Comparison of ENCODE assay signal across 8 cellular contexts in genomic region chr10:116849271-116850057, GRCh38. TPM values are rescaled to one million over a fixed set of nuclear protein-coding genes. Genes with fewer than 3 reads are reported as not detected.
A peak's percentile ranks its signal among the peaks of the same experiment; 100 is the strongest.
DNase-seq lines count a peak whose midpoint lies in the region; ATAC-seq and TF ChIP-seq lines count a peak whose summit lies in the region.

A gene with protein sequence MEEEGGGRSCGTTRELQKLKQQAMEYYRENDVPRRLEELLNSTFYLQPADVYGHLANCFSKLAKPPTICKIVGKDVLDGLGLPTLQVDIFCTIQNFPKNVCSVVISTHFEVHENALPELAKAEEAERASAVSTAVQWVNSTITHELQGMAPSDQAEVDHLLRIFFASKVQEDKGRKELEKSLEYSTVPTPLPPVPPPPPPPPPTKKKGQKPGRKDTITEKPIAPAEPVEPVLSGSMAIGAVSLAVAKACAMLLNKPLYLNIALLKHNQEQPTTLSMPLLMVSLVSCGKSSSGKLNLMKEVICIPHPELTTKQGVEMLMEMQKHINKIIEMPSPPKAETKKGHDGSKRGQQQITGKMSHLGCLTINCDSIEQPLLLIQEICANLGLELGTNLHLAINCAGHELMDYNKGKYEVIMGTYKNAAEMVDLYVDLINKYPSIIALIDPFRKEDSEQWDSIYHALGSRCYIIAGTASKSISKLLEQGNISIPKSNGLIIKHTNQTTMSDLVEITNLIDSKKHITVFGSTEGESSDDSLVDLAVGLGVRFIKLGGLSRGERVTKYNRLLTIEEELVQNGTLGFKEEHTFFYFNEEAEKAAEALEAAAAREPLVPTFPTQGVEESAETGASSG (plus strand): TSS chr10:116849499. CDS start chr10:116849567, 68 bp downstream.

- peak; percentile 51 for ATAC-seq in GM21619 (IDR thresholded peaks at IDR 0.05; ENCODE audit: unreplicated experiment)
- ATAC-seq in left lobe of liver = peak; percentile 89

- H3K9me3 ChIP-seq in SK-N-MC (ENCODE audit: low read depth, low read length) = no peaks in the 10 kb centered on the region

- no peak for TF ChIP-seq EP300 in Ishikawa (IDR thresholded peaks at IDR 0.05; ENCODE audit: borderline replicate concordance)

- TF ChIP-seq RAD21 in Ishikawa (IDR thresholded peaks at IDR 0.05; ENCODE audit: low read depth) = no peak

- DNase-seq in GM04504 (ENCODE audit: low read depth) (peak; percentile 45), SK-N-MC (ENCODE audit: low read depth, low spot score) (peak; percentile 61), dermis blood vessel endothelial cell (peak; percentile 85), left lobe of liver (ENCODE audit: low spot score) (peak; percentile 75), AML-193 (lab: John Stamatoyannopoulos, UW) (no peak)
- peak in 2 of 3 donors; percentile 2 to 20 for DNase-seq in stimulated activated CD4-positive, alpha-beta T cell treated with anti-CD3 and anti-CD28 coated beads, TNF-alpha, amount 100 ng/mL, for 48 hours (ENCODE audit: low read depth in 3 of 3)

- H3K9ac ChIP-seq in SK-N-MC (ENCODE audit: insufficient read length) = peak within 1 kb of the TSS; percentile 78

- H3K4me3 ChIP-seq in SK-N-MC = peak within 1 kb of the TSS; percentile 81

- H3K36me3 ChIP-seq in SK-N-MC (ENCODE audit: insufficient read depth, low read length) = no peaks in the 10 kb centered on the region

- H3K27ac ChIP-seq in SK-N-MC = no peak within 1 kb of the TSS; the same call in 1 of the 2 replicates

TF ChIP-seq in Ishikawa, 13 proteins besides CTCF, POLR2A, EP300 and RAD21:
- TF ChIP-seq CEBPB (IDR thresholded peaks at IDR 0.05) = no peak
- TF ChIP-seq, protein P1, sequence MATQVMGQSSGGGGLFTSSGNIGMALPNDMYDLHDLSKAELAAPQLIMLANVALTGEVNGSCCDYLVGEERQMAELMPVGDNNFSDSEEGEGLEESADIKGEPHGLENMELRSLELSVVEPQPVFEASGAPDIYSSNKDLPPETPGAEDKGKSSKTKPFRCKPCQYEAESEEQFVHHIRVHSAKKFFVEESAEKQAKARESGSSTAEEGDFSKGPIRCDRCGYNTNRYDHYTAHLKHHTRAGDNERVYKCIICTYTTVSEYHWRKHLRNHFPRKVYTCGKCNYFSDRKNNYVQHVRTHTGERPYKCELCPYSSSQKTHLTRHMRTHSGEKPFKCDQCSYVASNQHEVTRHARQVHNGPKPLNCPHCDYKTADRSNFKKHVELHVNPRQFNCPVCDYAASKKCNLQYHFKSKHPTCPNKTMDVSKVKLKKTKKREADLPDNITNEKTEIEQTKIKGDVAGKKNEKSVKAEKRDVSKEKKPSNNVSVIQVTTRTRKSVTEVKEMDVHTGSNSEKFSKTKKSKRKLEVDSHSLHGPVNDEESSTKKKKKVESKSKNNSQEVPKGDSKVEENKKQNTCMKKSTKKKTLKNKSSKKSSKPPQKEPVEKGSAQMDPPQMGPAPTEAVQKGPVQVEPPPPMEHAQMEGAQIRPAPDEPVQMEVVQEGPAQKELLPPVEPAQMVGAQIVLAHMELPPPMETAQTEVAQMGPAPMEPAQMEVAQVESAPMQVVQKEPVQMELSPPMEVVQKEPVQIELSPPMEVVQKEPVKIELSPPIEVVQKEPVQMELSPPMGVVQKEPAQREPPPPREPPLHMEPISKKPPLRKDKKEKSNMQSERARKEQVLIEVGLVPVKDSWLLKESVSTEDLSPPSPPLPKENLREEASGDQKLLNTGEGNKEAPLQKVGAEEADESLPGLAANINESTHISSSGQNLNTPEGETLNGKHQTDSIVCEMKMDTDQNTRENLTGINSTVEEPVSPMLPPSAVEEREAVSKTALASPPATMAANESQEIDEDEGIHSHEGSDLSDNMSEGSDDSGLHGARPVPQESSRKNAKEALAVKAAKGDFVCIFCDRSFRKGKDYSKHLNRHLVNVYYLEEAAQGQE (IDR thresholded peaks at IDR 0.05; ENCODE audit: low read depth) = 0 out of 2 replicates have a peak, but pooled peaks have one; percentile 18
- TF ChIP-seq TCF12 (IDR thresholded peaks at IDR 0.05; ENCODE audit: low read depth) = peak; percentile 74
- TF ChIP-seq FOXM1 (IDR thresholded peaks at IDR 0.05; ENCODE audit: borderline replicate concordance, low read depth) = 0 out of 2 replicates have a peak, but pooled peaks have one; percentile 34
- TF ChIP-seq USF1 (IDR thresholded peaks at IDR 0.05) = 0 out of 2 replicates have a peak, but pooled peaks have one; percentile 2
- TF ChIP-seq CREB1 (IDR thresholded peaks at IDR 0.05; ENCODE audit: low read depth) = no peak; the same call in 1 of the 2 replicates
- TF ChIP-seq, protein P2, sequence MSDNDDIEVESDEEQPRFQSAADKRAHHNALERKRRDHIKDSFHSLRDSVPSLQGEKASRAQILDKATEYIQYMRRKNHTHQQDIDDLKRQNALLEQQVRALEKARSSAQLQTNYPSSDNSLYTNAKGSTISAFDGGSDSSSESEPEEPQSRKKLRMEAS (IDR thresholded peaks at IDR 0.05) = peak; percentile 93
- TF ChIP-seq TEAD4 (IDR thresholded peaks at IDR 0.05) = peak; percentile 51
- TF ChIP-seq EGR1 (IDR thresholded peaks at IDR 0.05) = no peak
- TF ChIP-seq TAF1 (IDR thresholded peaks at IDR 0.05; ENCODE audit: low read depth) = peak; percentile 80
- TF ChIP-seq YY1 (IDR thresholded peaks at IDR 0.05; ENCODE audit: low read depth) = 0 out of 2 replicates have a peak, but pooled peaks have one; percentile 42
- TF ChIP-seq NFIC (IDR thresholded peaks at IDR 0.05) = no peak; the same call in 1 of the 2 replicates
- peak; percentile 77 for TF ChIP-seq ZBTB7A (IDR thresholded peaks at IDR 0.05; ENCODE audit: low read depth)

RNA-seq across cellular contexts. Expression of the gene that starts here (rescaled TPM):
- not detected in 2 replicates for total RNA-seq in dermis blood vessel endothelial cell
- total RNA-seq in left lobe of liver = not detected

Comparison
In these comparisons a context has a peak if more than half of its experiments do, and no peak if none do; other contexts are left out.
1. Peak in DNase-seq in dermis blood vessel endothelial cell; RNA of the gene not detected or under 1 TPM.
2. Peak in DNase-seq and ATAC-seq in left lobe of liver; RNA of the gene not detected or under 1 TPM.
3. DNase-seq: peak in GM04504 (single experiment), SK-N-MC (single experiment) and stimulated activated CD4-positive, alpha-beta T cell treated with anti-CD3 and anti-CD28 coated beads, TNF-alpha, amount 100 ng/mL, for 48 hours (2 of 3); none in AML-193 (0 of 2).